In the genomic region with DNA sequence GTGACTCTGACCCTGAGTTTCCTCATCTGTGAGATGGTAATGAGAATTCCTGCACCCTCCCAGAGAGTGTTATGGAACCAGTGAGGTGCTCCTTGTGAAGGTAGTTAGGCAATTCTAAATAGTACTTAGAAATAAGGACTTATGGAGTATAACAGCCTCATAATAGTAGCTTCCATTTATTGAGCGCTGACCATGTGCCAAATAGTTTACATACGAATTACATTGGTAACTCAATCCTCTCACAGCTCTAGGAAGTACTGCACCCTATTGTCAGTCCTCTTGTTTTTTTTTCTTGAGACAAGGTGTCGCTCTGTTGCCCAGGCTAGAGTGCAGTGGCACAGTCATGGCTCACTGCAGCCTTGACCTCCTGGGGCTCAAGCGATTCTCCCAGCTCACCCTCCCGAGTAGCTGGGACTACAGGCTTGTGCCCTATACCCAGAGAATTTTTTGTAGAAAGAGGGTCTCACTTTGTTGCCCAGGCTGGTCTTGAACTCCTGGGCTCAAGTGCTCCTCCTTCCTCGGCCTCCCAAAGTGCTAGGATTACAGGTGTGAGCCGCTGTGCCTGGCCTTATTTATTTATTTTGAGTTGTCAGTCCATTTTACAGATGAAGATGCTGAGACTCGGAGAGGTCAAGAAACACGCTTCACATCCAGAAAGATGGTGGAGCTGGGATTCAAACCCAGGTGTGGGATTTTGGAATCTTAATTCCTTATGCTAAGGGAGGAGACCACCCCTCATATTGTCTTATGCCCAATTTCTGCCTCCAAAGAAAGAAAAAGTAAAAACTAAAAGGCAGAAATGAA, we compare ENCODE assay signal across 15 cellular contexts. TPM values are rescaled to one million over a fixed set of nuclear protein-coding genes. Genes with fewer than 3 reads are reported as not detected.
DNase-seq lines count a peak whose midpoint lies in the region; ATAC-seq, FAIRE-seq and TF ChIP-seq lines count a peak whose summit lies in the region.
"Had no signal": no experiment of that assay in that cellular context is flagged by ENCODE, and none has a peak within 500 bp of the region (broad histone marks: within the 10 kb centered on the region; RNA-seq: fewer than 3 reads in every experiment).

No MANE protein-coding gene starts in this region.

- H3K4ac ChIP-seq in mesenchymal stem cell (ENCODE audit: low read depth in 1 of 2, low read length in 2 of 2) = no peak overlapping the region

- POLR2A ChIA-PET in HepG2 (lab: Yijun Ruan, JAX) (interaction anchor here (1.7 kb wide), 1 partner anchor 14 kb away, joined by 5 read pairs; no protein-coding TSS in a partner anchor), K562 (lab: Yijun Ruan, JAX) (interaction anchor here (0.6 to 1.0 kb wide), 5 partner anchors 12 to 131 kb away, joined by 3 to 4 read pairs (median 3); no protein-coding TSS in a partner anchor)
- POLR2A ChIA-PET in activated CD8-positive, alpha-beta T cell treated with anti-CD3 and anti-CD28 coated beads for 36 hours (lab: Charles Lee) = interaction anchor here (1.0 to 1.5 kb wide), 2 partner anchors 9 to 183 kb away, joined by 3 read pairs; no protein-coding TSS in a partner anchor

- no peak overlapping the region for H3K14ac ChIP-seq in mesenchymal stem cell (ENCODE audit: low read length in 2 of 2)

- H3K27ac ChIP-seq in HepG2 (ENCODE audit: extremely low read length, insufficient read depth, low read length) (no peak overlapping the region), right lobe of liver (no peak overlapping the region), K562 (ENCODE audit: extremely low read depth, low read depth, low read length) (no peak overlapping the region), mesenchymal stem cell (ENCODE audit: low read length, poor library complexity, severe bottlenecking) (no peak overlapping the region)
- H3K27ac ChIP-seq: SK-N-MC had no signal

- TF ChIP-seq RAD21 in HepG2 (CRISPR knock-in tag; IDR thresholded peaks at IDR 0.05) (no peak), K562 (CRISPR knock-in tag; conservative IDR thresholded peaks at IDR 0.05 in 1 of 2, IDR thresholded peaks at IDR 0.05 in 1 of 2) (no peak)

- peaks cover 4% of the 10 kb centered on the region for H3K9me1 ChIP-seq in K562 (ENCODE audit: control insufficient read depth, insufficient read depth, low read length)

- DNase-seq in HepG2 (ENCODE audit: low spot score) (no peak), right lobe of liver (no peak), K562 (ENCODE audit: extremely low read depth in 1 of 4, low spot score in 3 of 4) (no peak), mesenchymal stem cell (no peak), mucosa of gallbladder (ENCODE audit: low spot score) (no peak)
- DNase-seq in stimulated activated CD4-positive, alpha-beta T cell treated with anti-CD3 and anti-CD28 coated beads, Interleukin-2, amount 100 ng/mL, for 48 hours = no peak
- no peak for DNase-seq in activated CD8-positive, alpha-beta T cell treated with anti-CD3 and anti-CD28 coated beads for 36 hours
- DNase-seq: activated CD4-positive, alpha-beta T cell treated with anti-CD3 and anti-CD28 coated beads, Interleukin-2, amount 50 U/mL, for 4 hours; stimulated activated CD4-positive, alpha-beta T cell treated with anti-CD3 and anti-CD28 coated beads, Interleukin-1b, Interleukin-23, amount 100 ng/mL, for 48 hours had no signal

- no peaks in the 10 kb centered on the region for H3K36me3 ChIP-seq in HepG2 (replicated peaks in 1 of 2; ENCODE audit: control insufficient read depth in 1 of 2, insufficient read depth in 2 of 2, low read length in 2 of 2)
- H3K36me3 ChIP-seq in right lobe of liver = no peaks in the 10 kb centered on the region
- H3K36me3 ChIP-seq in K562 (ENCODE audit: control insufficient read depth, insufficient read depth, low read length) = no peaks in the 10 kb centered on the region
- H3K36me3 ChIP-seq in mesenchymal stem cell (ENCODE audit: control insufficient read depth in 1 of 2, insufficient read depth in 2 of 2, low read depth in 1 of 2, low read length in 2 of 2) = peaks cover 0 to 3% of the 10 kb centered on the region in 2 experiments

- H3K27me3 Mint-ChIP-seq in activated CD8-positive, alpha-beta T cell treated with anti-CD3 and anti-CD28 coated beads for 36 hours = peaks cover 8% of the 10 kb centered on the region

- in situ Hi-C loops in HepG2 (cut with HindIII; ENCODE audit: extremely low pct_ligation_motif_present, low pct_unique_long_range_greater_than_20kb) (no loop called here), K562 (cut with MboI) (no loop called here)

- TF ChIP-seq POLR2A in HepG2 (IDR thresholded peaks at IDR 0.05; ENCODE audit: insufficient read depth in 1 of 2, low read depth in 2 of 2, low read length in 2 of 2) (no peak), right lobe of liver (IDR thresholded peaks at IDR 0.05) (no peak), K562 (conservative IDR thresholded peaks at IDR 0.05) (no peak)

- no peaks in the 10 kb centered on the region for H4K20me1 ChIP-seq in HepG2 (ENCODE audit: insufficient read depth, low read length)
- no peaks in the 10 kb centered on the region for H4K20me1 ChIP-seq in K562 (replicated peaks; ENCODE audit: control insufficient read depth, insufficient read depth, low read length)

- CTCF ChIA-PET in HepG2 (lab: Yijun Ruan, JAX; ENCODE audit: low intra/inter-chr PET ratio, low total read pairs) = no interaction called here
- CTCF ChIA-PET in K562 (lab: Yijun Ruan, JAX; ENCODE audit: low intra/inter-chr PET ratio) = no interaction called here
- CTCF ChIA-PET in activated CD8-positive, alpha-beta T cell treated with anti-CD3 and anti-CD28 coated beads for 36 hours (lab: Charles Lee) = interaction anchor here (1.0 to 2.5 kb wide), 4 partner anchors 15 to 144 kb away, joined by 3 to 14 read pairs (median 3); no protein-coding TSS in a partner anchor

- H3K79me2 ChIP-seq in HepG2 (ENCODE audit: insufficient read depth, low read length) (no peaks in the 10 kb centered on the region), K562 (ENCODE audit: control insufficient read depth, insufficient read depth, low read length) (no peaks in the 10 kb centered on the region)

- no peak overlapping the region for H3K4me3 Mint-ChIP-seq in activated CD8-positive, alpha-beta T cell treated with anti-CD3 and anti-CD28 coated beads for 36 hours
- H3K4me3 Mint-ChIP-seq: neural crest cell; stimulated activated naive CD8-positive, alpha-beta T cell treated with anti-CD3 and anti-CD28 coated beads, Interleukin-15, Interleukin-2, amounts not matched to agents 100 ng/mL and 50 ng/mL, for 24 hours had no signal

- H3K79me1 ChIP-seq in mesenchymal stem cell (replicated peaks; ENCODE audit: low read length, poor library complexity, severe bottlenecking) = no peaks in the 10 kb centered on the region

- intact Hi-C loops in HepG2 (cut with micrococcal nuclease; ENCODE audit: unreplicated experiment) = no loop called here
- intact Hi-C loops in right lobe of liver (cut with DNase I) = no loop called here
- intact Hi-C loops in K562 (cut with micrococcal nuclease) = no loop called here
- intact Hi-C loops in activated CD8-positive, alpha-beta T cell treated with anti-CD3 and anti-CD28 coated beads for 36 hours (cut with micrococcal nuclease) = no loop called here

- H3K4me3 ChIP-seq in HepG2 (replicated peaks in 1 of 3; ENCODE audit: insufficient read depth in 1 of 3, low read depth in 2 of 3, low read length in 3 of 3) = no peak overlapping the region
- no peak overlapping the region for H3K4me3 ChIP-seq in right lobe of liver
- no peak overlapping the region for H3K4me3 ChIP-seq in K562
- no peak overlapping the region for H3K4me3 ChIP-seq in mesenchymal stem cell (ENCODE audit: insufficient read depth in 1 of 2, low read depth in 1 of 2, low read length in 2 of 2)
- H3K4me3 ChIP-seq: SK-N-MC had no signal

- H4K91ac ChIP-seq in mesenchymal stem cell (ENCODE audit: low read length) = no peak overlapping the region

- H3K4me1 ChIP-seq in HepG2 (ENCODE audit: insufficient read depth, low read length) (peaks cover 49% of the 10 kb centered on the region), right lobe of liver (peaks cover 0 to 7% (median 5%) of the 10 kb centered on the region in 4 donors), K562 (replicated peaks in 1 of 2; ENCODE audit: control insufficient read depth in 2 of 2, insufficient read depth in 2 of 2, low read length in 2 of 2) (peaks cover 0 to 15% of the 10 kb centered on the region in 2 experiments; a peak in 2 of 5 replicates), mesenchymal stem cell (ENCODE audit: control insufficient read depth, insufficient read depth, low read depth, low read length) (peaks cover 15% of the 10 kb centered on the region)

- no peaks in the 10 kb centered on the region for H3K9me3 Mint-ChIP-seq in activated CD8-positive, alpha-beta T cell treated with anti-CD3 and anti-CD28 coated beads for 36 hours
- H3K9me3 Mint-ChIP-seq: activated naive CD4-positive, alpha-beta T cell treated with anti-CD3 and anti-CD28 coated beads, Interleukin-2, amount 50 U/mL, for 72 hours; neural crest cell; stimulated activated naive CD8-positive, alpha-beta T cell treated with anti-CD3 and anti-CD28 coated beads, Interleukin-15, Interleukin-2, amounts not matched to agents 100 ng/mL and 50 ng/mL, for 24 hours had no signal

- FAIRE-seq in HepG2 (lab: Jason Lieb, UNC) (peak; percentile 74), K562 (lab: Jason Lieb, UNC) (peak; percentile 71)

- no peak overlapping the region for H2AFZ ChIP-seq in HepG2 (ENCODE audit: low read length)
- H2AFZ ChIP-seq in K562 (ENCODE audit: low read depth, low read length) = peak overlapping the region; percentile 54
- no peak overlapping the region for H2AFZ ChIP-seq in mesenchymal stem cell (ENCODE audit: low read depth, low read length)

- TF ChIP-seq CTCF in HepG2 (CRISPR knock-in tag; IDR thresholded peaks at IDR 0.05) (no peak), right lobe of liver (IDR thresholded peaks at IDR 0.05) (no peak), K562 (IDR thresholded peaks at IDR 0.05 in 2 of 3, conservative IDR thresholded peaks at IDR 0.05 in 1 of 3; ENCODE audit: insufficient read depth in 2 of 3, low read depth in 1 of 3, low read length in 3 of 3) (no peak)
- no peak for TF ChIP-seq CTCF in activated CD8-positive, alpha-beta T cell treated with anti-CD3 and anti-CD28 coated beads for 36 hours (IDR thresholded peaks at IDR 0.05)

- no peak for ATAC-seq in HepG2
- no peak for ATAC-seq in right lobe of liver
- ATAC-seq in K562 = no peak
- no peak for ATAC-seq in activated CD8-positive, alpha-beta T cell treated with anti-CD3 and anti-CD28 coated beads for 36 hours
- ATAC-seq in HG02973 (IDR thresholded peaks at IDR 0.05; ENCODE audit: unreplicated experiment) = no peak
- ATAC-seq: activated naive CD4-positive, alpha-beta T cell treated with anti-CD3 and anti-CD28 coated beads, Interleukin-2, amount 50 U/mL, for 72 hours had no signal

- H3K36me3 Mint-ChIP-seq in activated CD8-positive, alpha-beta T cell treated with anti-CD3 and anti-CD28 coated beads for 36 hours (ENCODE audit: low read depth) = no peaks in the 10 kb centered on the region
- H3K36me3 Mint-ChIP-seq: activated naive CD4-positive, alpha-beta T cell treated with anti-CD3 and anti-CD28 coated beads, Interleukin-2, amount 50 U/mL, for 72 hours had no signal

- H3K27me3 ChIP-seq in HepG2 (ENCODE audit: control insufficient read depth in 1 of 2, insufficient read depth in 2 of 2, low read length in 2 of 2) (peaks cover 0 to 12% of the 10 kb centered on the region in 2 experiments; a peak in 3 of 5 replicates), right lobe of liver (no peaks in the 10 kb centered on the region), K562 (ENCODE audit: control insufficient read depth in 2 of 2, insufficient read depth in 2 of 2, low read length in 2 of 2) (no peaks in the 10 kb centered on the region; a peak in 1 of 5 replicates), mesenchymal stem cell (ENCODE audit: control insufficient read depth in 1 of 2, insufficient read depth in 1 of 2, low read length in 2 of 2) (no peaks in the 10 kb centered on the region)

- H3K18ac ChIP-seq in mesenchymal stem cell (ENCODE audit: low read depth in 1 of 2, low read length in 2 of 2) = no peak overlapping the region

- no peak overlapping the region for H2AK5ac ChIP-seq in mesenchymal stem cell (ENCODE audit: low read length, severe bottlenecking)

- H2BK120ac ChIP-seq in mesenchymal stem cell (ENCODE audit: low read depth, low read length) = no peak overlapping the region

- no peak overlapping the region for H3K9ac ChIP-seq in HepG2 (ENCODE audit: insufficient read depth, low read depth, low read length)
- H3K9ac ChIP-seq in K562 (ENCODE audit: insufficient read depth in 1 of 2, low read depth in 2 of 2, low read length in 2 of 2) = peak overlapping the region in 1 of 2 experiments; percentile 78; a peak in 1 of 4 replicates
- H3K9ac ChIP-seq in mesenchymal stem cell (ENCODE audit: low read length) = peak overlapping the region; percentile 57

- BruUV-seq in HepG2 (replicated peaks; lab: Mats Ljungman, UMichigan) = no TSS peak
- no TSS peak for BruUV-seq in K562 (replicated peaks; lab: Mats Ljungman, UMichigan)

- TF ChIP-seq EP300 in HepG2 (IDR thresholded peaks at IDR 0.05; ENCODE audit: low read depth in 2 of 2, low read length in 2 of 2) (no peak), HepG2 (CRISPR knock-in tag; IDR thresholded peaks at IDR 0.05; ENCODE audit: borderline replicate concordance) (no peak), K562 (IDR thresholded peaks at IDR 0.05; ENCODE audit: low read length) (no peak)

- H4K8ac ChIP-seq in mesenchymal stem cell (ENCODE audit: low read length) = no peak overlapping the region

- H2BK5ac ChIP-seq in mesenchymal stem cell (ENCODE audit: low read depth, low read length, poor library complexity, severe bottlenecking) = no peak overlapping the region

- H3K23ac ChIP-seq in mesenchymal stem cell (ENCODE audit: low read length in 2 of 2) = no peak overlapping the region

- H2BK12ac ChIP-seq in mesenchymal stem cell (ENCODE audit: low read length in 2 of 2) = no peak overlapping the region

- H3K4me1 Mint-ChIP-seq in activated CD8-positive, alpha-beta T cell treated with anti-CD3 and anti-CD28 coated beads for 36 hours (ENCODE audit: low read depth) = no peaks in the 10 kb centered on the region

- H3K4me2 ChIP-seq in HepG2 (ENCODE audit: low read depth, low read length) = no peak overlapping the region
- H3K4me2 ChIP-seq in K562 (ENCODE audit: insufficient read depth, low read length) = no peak overlapping the region
- no peak overlapping the region for H3K4me2 ChIP-seq in mesenchymal stem cell (ENCODE audit: low read length, poor library complexity, severe bottlenecking)

- WGBS in HepG2 (ENCODE audit: low lambda C conversion rate) = 56% methylated on average over 9 of the region's 9 CpGs
- WGBS in right lobe of liver (ENCODE audit: insufficient coverage, low coverage, low lambda C conversion rate, missing lambda C conversion rate) = 74% methylated on average over 9 of the region's 9 CpGs
- WGBS in K562 (ENCODE audit: insufficient coverage, low coverage, missing lambda C conversion rate) = 45% methylated on average over 9 of the region's 9 CpGs
- 84% methylated on average over 9 of the region's 9 CpGs for WGBS in mesenchymal stem cell

- no peak overlapping the region for H2BK15ac ChIP-seq in mesenchymal stem cell (ENCODE audit: low read depth, poor library complexity, severe bottlenecking)

- H3K9me3 ChIP-seq in HepG2 (ENCODE audit: low read length) = no peaks in the 10 kb centered on the region
- no peaks in the 10 kb centered on the region for H3K9me3 ChIP-seq in right lobe of liver
- no peaks in the 10 kb centered on the region for H3K9me3 ChIP-seq in K562 (replicated peaks; ENCODE audit: control insufficient read depth, insufficient read depth, low read depth, low read length)
- H3K9me3 ChIP-seq in mesenchymal stem cell (ENCODE audit: control insufficient read depth, low read length) = no peaks in the 10 kb centered on the region

- H3K27ac Mint-ChIP-seq in activated CD8-positive, alpha-beta T cell treated with anti-CD3 and anti-CD28 coated beads for 36 hours = no peak overlapping the region
- H3K27ac Mint-ChIP-seq: stimulated activated naive CD8-positive, alpha-beta T cell treated with anti-CD3 and anti-CD28 coated beads, Interleukin-15, Interleukin-2, amounts not matched to agents 100 ng/mL and 50 ng/mL, for 24 hours had no signal

RNA-seq across cellular contexts. Expression of a gene that starts 2.9 kb away (rescaled TPM):
- 0.58 TPM in 2 replicates for total RNA-seq in HepG2 (2016; rRNA removed; fragmentation: Illumina TruSeq; extraction: Trizol)
- 0.18 and 0.20 TPM in 2 replicates for total RNA-seq in HepG2 (2016; cell fraction: cytosol; rRNA removed; fragmentation: Illumina TruSeq; extraction: Trizol; ENCODE audit: low read depth)
- total RNA-seq in HepG2 (2016; cell fraction: insoluble cytoplasmic fraction; rRNA removed; fragmentation: Illumina TruSeq; extraction: Trizol) = 0.32 and 0.51 TPM in 2 replicates
- total RNA-seq in HepG2 (2016; cell fraction: membrane; rRNA removed; fragmentation: Illumina TruSeq; extraction: Trizol) = 0.31 and 0.38 TPM in 2 replicates
- total RNA-seq in HepG2 (2016; cell fraction: nucleus; rRNA removed; fragmentation: Illumina TruSeq; extraction: Trizol) = 0.37 and 1.3 TPM in 2 replicates
- polyA plus RNA-seq in HepG2 (2011; rRNA removed) = 1.7 and 2.1 TPM in 2 replicates
- 0.69 and 1.3 TPM in 2 replicates for polyA plus RNA-seq in HepG2 (2011; cell fraction: cytosol; rRNA removed)
- 7.1 and 10.8 TPM in 2 replicates for polyA plus RNA-seq in HepG2 (2011; cell fraction: nucleus; rRNA removed)
- polyA plus RNA-seq in HepG2 (2012) = 0.37 and 0.42 TPM in 2 replicates
- polyA plus RNA-seq in HepG2 (2016; cell fraction: cytosol; fragmentation: Illumina TruSeq; extraction: Trizol; ENCODE audit: low read depth) = 0.20 and 0.22 TPM in 2 replicates
- polyA plus RNA-seq in HepG2 (2016; cell fraction: insoluble cytoplasmic fraction; fragmentation: Illumina TruSeq; extraction: Trizol; ENCODE audit: low read depth) = 1.3 and 2.3 TPM in 2 replicates
- 0.34 and 0.72 TPM in 2 replicates for polyA plus RNA-seq in HepG2 (2016; cell fraction: membrane; fragmentation: Illumina TruSeq; extraction: Trizol; ENCODE audit: low read depth)
- 4.4 and 6.8 TPM in 2 replicates for polyA plus RNA-seq in HepG2 (2016; cell fraction: nucleus; fragmentation: Illumina TruSeq; extraction: Trizol; ENCODE audit: insufficient read depth, low read depth)
- polyA minus RNA-seq in HepG2 (2011; rRNA and poly(A)+ RNA removed; ENCODE audit: low replicate concordance) = 7.4 and 24.1 TPM in 2 replicates
- 2.6 and 3.7 TPM in 2 replicates for polyA minus RNA-seq in HepG2 (2011; cell fraction: cytosol; rRNA and poly(A)+ RNA removed)
- 4.0 and 6.1 TPM in 2 replicates for polyA minus RNA-seq in HepG2 (2011; cell fraction: nucleus; rRNA and poly(A)+ RNA removed)
- total RNA-seq in right lobe of liver = not detected
- 2.1 and 5.8 TPM in 2 replicates for total RNA-seq in K562 (2011; cell fraction: chromatin; rRNA removed; ENCODE audit: low replicate concordance)
- 1.4 and 1.7 TPM in 2 replicates for total RNA-seq in K562 (2011; cell fraction: nucleolus; rRNA removed)
- 2.7 and 2.8 TPM in 2 replicates for total RNA-seq in K562 (2011; cell fraction: nucleoplasm; rRNA removed)
- 0.18 and 0.24 TPM in 2 replicates for total RNA-seq in K562 (2014; rRNA removed)
- 0.06 and 0.11 TPM in 2 replicates for total RNA-seq in K562 (2014; rRNA removed; fragmentation: Illumina TruSeq; extraction: Trizol)
- not detected in 2 replicates for total RNA-seq in K562 (2015; rRNA removed; fragmentation: Illumina TruSeq; extraction: Trizol)
- 0.73 and 0.78 TPM in 2 replicates for total RNA-seq in K562 (2021)
- 0.15 and 0.53 TPM in 2 replicates for polyA plus RNA-seq in K562 (2011; rRNA removed)
- 0.09 and 0.89 TPM in 2 replicates for polyA plus RNA-seq in K562 (2011; cell fraction: cytosol; rRNA removed)
- polyA plus RNA-seq in K562 (2011; cell fraction: nucleus; rRNA removed) = 0.38 and 4.1 TPM in 2 replicates
- 0.49 and 1.4 TPM in 2 replicates for polyA plus RNA-seq in K562 (2012)
- 0.54 and 0.61 TPM in 2 replicates for polyA plus RNA-seq in K562 (2014; fragmentation: Illumina TruSeq; extraction: Trizol)
- polyA plus RNA-seq in K562 (2014; fragmentation: Nextera tagmentation; extraction: Ambion mirVana) = under 1 TPM; 0.04 to 0.07 TPM
- 0.29 and 0.40 TPM in 2 replicates for polyA plus RNA-seq in K562 (2014; rRNA removed)
- polyA minus RNA-seq in K562 (2011; rRNA and poly(A)+ RNA removed) = 1.1 TPM in 1 of 2 replicates, not detected in the other
- polyA minus RNA-seq in K562 (2011; cell fraction: cytosol; rRNA and poly(A)+ RNA removed) = 1.1 TPM in 1 of 2 replicates, not detected in the other
- 0.22 and 2.7 TPM in 2 replicates for polyA minus RNA-seq in K562 (2011; cell fraction: nucleus; rRNA and poly(A)+ RNA removed)
- polyA plus RNA-seq in mesenchymal stem cell (2013, experiment 1 of 2) = not detected
- polyA plus RNA-seq in mesenchymal stem cell (2013, experiment 2 of 2) = 0.12 TPM
- 1 to 10 TPM; 5.8 to 6.3 TPM for total RNA-seq in activated CD8-positive, alpha-beta T cell treated with anti-CD3 and anti-CD28 coated beads for 36 hours
- 0.23 TPM for total RNA-seq in mucosa of gallbladder
- total RNA-seq: dorsolateral prefrontal cortex, neural crest cell had no signal

RNA-seq across cellular contexts. Expression of a gene that starts 55.2 kb away (rescaled TPM):
- 4.1 and 4.9 TPM in 2 replicates for total RNA-seq in HepG2 (2016; rRNA removed; fragmentation: Illumina TruSeq; extraction: Trizol)
- 3.4 and 4.0 TPM in 2 replicates for total RNA-seq in HepG2 (2016; cell fraction: cytosol; rRNA removed; fragmentation: Illumina TruSeq; extraction: Trizol; ENCODE audit: low read depth)
- total RNA-seq in HepG2 (2016; cell fraction: insoluble cytoplasmic fraction; rRNA removed; fragmentation: Illumina TruSeq; extraction: Trizol) = 3.5 and 4.8 TPM in 2 replicates
- 10.9 and 13.2 TPM in 2 replicates for total RNA-seq in HepG2 (2016; cell fraction: membrane; rRNA removed; fragmentation: Illumina TruSeq; extraction: Trizol)
- total RNA-seq in HepG2 (2016; cell fraction: nucleus; rRNA removed; fragmentation: Illumina TruSeq; extraction: Trizol) = 10.1 and 10.9 TPM in 2 replicates
- polyA plus RNA-seq in HepG2 (2011; rRNA removed) = 43.6 and 49.0 TPM in 2 replicates
- polyA plus RNA-seq in HepG2 (2011; cell fraction: cytosol; rRNA removed) = 42.1 and 55.6 TPM in 2 replicates
- polyA plus RNA-seq in HepG2 (2011; cell fraction: nucleus; rRNA removed) = 26.0 and 26.1 TPM in 2 replicates
- polyA plus RNA-seq in HepG2 (2012) = 23.1 and 40.9 TPM in 2 replicates
- 11.4 and 15.1 TPM in 2 replicates for polyA plus RNA-seq in HepG2 (2016; cell fraction: cytosol; fragmentation: Illumina TruSeq; extraction: Trizol; ENCODE audit: low read depth)
- polyA plus RNA-seq in HepG2 (2016; cell fraction: insoluble cytoplasmic fraction; fragmentation: Illumina TruSeq; extraction: Trizol; ENCODE audit: low read depth) = 10.4 and 12.4 TPM in 2 replicates
- polyA plus RNA-seq in HepG2 (2016; cell fraction: membrane; fragmentation: Illumina TruSeq; extraction: Trizol; ENCODE audit: low read depth) = 18.8 and 25.1 TPM in 2 replicates
- 24.8 and 29.0 TPM in 2 replicates for polyA plus RNA-seq in HepG2 (2016; cell fraction: nucleus; fragmentation: Illumina TruSeq; extraction: Trizol; ENCODE audit: insufficient read depth, low read depth)
- polyA minus RNA-seq in HepG2 (2011; rRNA and poly(A)+ RNA removed; ENCODE audit: low replicate concordance) = 0.19 and 99.5 TPM in 2 replicates
- 36.8 and 40.1 TPM in 2 replicates for polyA minus RNA-seq in HepG2 (2011; cell fraction: cytosol; rRNA and poly(A)+ RNA removed)
- 12.3 and 12.9 TPM in 2 replicates for polyA minus RNA-seq in HepG2 (2011; cell fraction: nucleus; rRNA and poly(A)+ RNA removed)
- 100 to 1,000 TPM; 382 to 716 (median 430) TPM for total RNA-seq in right lobe of liver
- total RNA-seq in K562 (2011; cell fraction: chromatin; rRNA removed; ENCODE audit: low replicate concordance) = 53.3 and 148 TPM in 2 replicates
- 159 and 208 TPM in 2 replicates for total RNA-seq in K562 (2011; cell fraction: nucleolus; rRNA removed)
- 156 and 209 TPM in 2 replicates for total RNA-seq in K562 (2011; cell fraction: nucleoplasm; rRNA removed)
- 17.8 and 18.6 TPM in 2 replicates for total RNA-seq in K562 (2014; rRNA removed)
- 18.1 and 18.3 TPM in 2 replicates for total RNA-seq in K562 (2014; rRNA removed; fragmentation: Illumina TruSeq; extraction: Trizol)
- 12.0 and 12.6 TPM in 2 replicates for total RNA-seq in K562 (2015; rRNA removed; fragmentation: Illumina TruSeq; extraction: Trizol)
- total RNA-seq in K562 (2021) = 87.6 and 99.8 TPM in 2 replicates
- 47.2 and 98.1 TPM in 2 replicates for polyA plus RNA-seq in K562 (2011; rRNA removed)
- polyA plus RNA-seq in K562 (2011; cell fraction: cytosol; rRNA removed) = 47.0 and 129 TPM in 2 replicates
- polyA plus RNA-seq in K562 (2011; cell fraction: nucleus; rRNA removed) = 23.9 and 76.5 TPM in 2 replicates
- 64.1 and 158 TPM in 2 replicates for polyA plus RNA-seq in K562 (2012)
- 46.6 and 64.4 TPM in 2 replicates for polyA plus RNA-seq in K562 (2014; fragmentation: Illumina TruSeq; extraction: Trizol)
- polyA plus RNA-seq in K562 (2014; fragmentation: Nextera tagmentation; extraction: Ambion mirVana) = 10 to 100 TPM in 1 of 2 experiments, 1 to 10 TPM in 1; 8.8 to 10.8 TPM
- 37.5 and 43.5 TPM in 2 replicates for polyA plus RNA-seq in K562 (2014; rRNA removed)
- 39.8 and 98.7 TPM in 2 replicates for polyA minus RNA-seq in K562 (2011; rRNA and poly(A)+ RNA removed)
- polyA minus RNA-seq in K562 (2011; cell fraction: cytosol; rRNA and poly(A)+ RNA removed) = 51.3 and 106 TPM in 2 replicates
- polyA minus RNA-seq in K562 (2011; cell fraction: nucleus; rRNA and poly(A)+ RNA removed) = 11.2 and 17.0 TPM in 2 replicates
- 339 TPM for polyA plus RNA-seq in mesenchymal stem cell (2013, experiment 1 of 2)
- 339 TPM for polyA plus RNA-seq in mesenchymal stem cell (2013, experiment 2 of 2)
- 10 to 100 TPM; 10.7 to 11.6 TPM for total RNA-seq in activated CD8-positive, alpha-beta T cell treated with anti-CD3 and anti-CD28 coated beads for 36 hours
- 351 TPM for total RNA-seq in mucosa of gallbladder
